Comparison of ENCODE assay signal across 13 cellular contexts in genomic region chr1:43360616-43361015, GRCh38. TPM values are rescaled to one million over a fixed set of nuclear protein-coding genes. Genes with fewer than 3 reads are reported as not detected.
DNase-seq lines count a peak whose midpoint lies in the region; ATAC-seq, FAIRE-seq and TF ChIP-seq lines count a peak whose summit lies in the region.
"Had no signal": no experiment of that assay in that cellular context is flagged by ENCODE, and none has a peak within 500 bp of the region (broad histone marks: within the 10 kb centered on the region; RNA-seq: fewer than 3 reads in every experiment).

No MANE protein-coding gene starts in this region.

- H2AFZ ChIP-seq in SK-N-SH (ENCODE audit: low read depth) (no peak overlapping the region), MM.1S (ENCODE audit: low read length) (no peak overlapping the region), osteoblast (ENCODE audit: low read length) (no peak overlapping the region)

- DNase-seq in SK-N-SH, result no peak
- DNase-seq in MM.1S, result no peak
- DNase-seq in brain microvascular endothelial cell, result no peak
- DNase-seq in osteoblast (ENCODE audit: insufficient read length, low spot score, missing footprints), result peak; percentile 58
- no peak for DNase-seq in left ventricle myocardium inferior
- DNase-seq in urothelium cell line (ENCODE audit: low spot score), result no peak
- DNase-seq: 8988T; activated CD8-positive, alpha-beta memory T cell treated with anti-CD3 and anti-CD28 coated beads, Interleukin-2, amount 50 U/mL, for 48 hours; cortex of kidney; NCI-H187 treated with DMSO at 0.1 percent for 48 hours had no signal

- no peak for TF ChIP-seq CTCF in SK-N-SH (IDR thresholded peaks at IDR 0.05)
- TF ChIP-seq CTCF in MM.1S (IDR thresholded peaks at IDR 0.05; ENCODE audit: low read length), result no peak
- no peak for TF ChIP-seq CTCF in brain microvascular endothelial cell (IDR thresholded peaks at IDR 0.05; ENCODE audit: low read depth, low read length, missing control alignments)
- no peak for TF ChIP-seq CTCF in osteoblast (IDR thresholded peaks at IDR 0.05; ENCODE audit: extremely low read depth, low read depth, low read length)
- TF ChIP-seq CTCF in left ventricle myocardium inferior (IDR thresholded peaks at IDR 0.05; ENCODE audit: borderline replicate concordance), result no peak

- POLR2A ChIA-PET in SK-N-SH (lab: Yijun Ruan, JAX), result no interaction called here

- H3K4me2 ChIP-seq in SK-N-SH, result peak overlapping the region; percentile 87
- peak overlapping the region; percentile 86 for H3K4me2 ChIP-seq in MM.1S (ENCODE audit: low read depth, low read length)
- H3K4me2 ChIP-seq in osteoblast (ENCODE audit: insufficient read depth, low read length), result peak overlapping the region; percentile 88

- no peaks in the 10 kb centered on the region for H3K27me3 ChIP-seq in SK-N-SH (ENCODE audit: insufficient read depth)
- no peaks in the 10 kb centered on the region for H3K27me3 ChIP-seq in MM.1S (replicated peaks; ENCODE audit: insufficient read depth, low read length)
- no peaks in the 10 kb centered on the region for H3K27me3 ChIP-seq in brain microvascular endothelial cell (replicated peaks)
- no peaks in the 10 kb centered on the region for H3K27me3 ChIP-seq in osteoblast (ENCODE audit: insufficient read depth, low read length)
- no peaks in the 10 kb centered on the region for H3K27me3 ChIP-seq in left ventricle myocardium inferior (ENCODE audit: low read depth)

- H3F3A ChIP-seq in SK-N-SH (replicated peaks; ENCODE audit: insufficient read depth) (peaks cover 40% of the 10 kb centered on the region), MM.1S (ENCODE audit: insufficient read depth, low read length) (peaks cover 45% of the 10 kb centered on the region)

- no peak overlapping the region for H3K9ac ChIP-seq in SK-N-SH
- peak overlapping the region; percentile 71; the same call in 1 of the 2 replicates for H3K9ac ChIP-seq in MM.1S (ENCODE audit: low read length)

- 86% methylated on average over 2 of the region's 4 CpGs for WGBS in SK-N-SH (ENCODE audit: low lambda C conversion rate)

- peaks cover 7 to 30% of the 10 kb centered on the region in 2 experiments; a peak in 1 of 4 replicates for H3K4me1 ChIP-seq in SK-N-SH (ENCODE audit: control insufficient read depth in 1 of 2, insufficient read depth in 2 of 2, low read depth in 1 of 2, low read length in 1 of 2)
- peaks cover 18% of the 10 kb centered on the region for H3K4me1 ChIP-seq in MM.1S (ENCODE audit: low read length)
- peaks cover 27% of the 10 kb centered on the region for H3K4me1 ChIP-seq in osteoblast (ENCODE audit: insufficient read depth, low read length)
- peaks cover 21% of the 10 kb centered on the region for H3K4me1 ChIP-seq in left ventricle myocardium inferior

- H3K36me3 ChIP-seq in SK-N-SH (replicated peaks in 1 of 2; ENCODE audit: control insufficient read depth in 1 of 2, insufficient read depth in 2 of 2, low read length in 1 of 2) (peaks cover 37 to 49% of the 10 kb centered on the region in 2 experiments), MM.1S (replicated peaks; ENCODE audit: insufficient read depth, low read length) (peaks cover 9% of the 10 kb centered on the region), brain microvascular endothelial cell (replicated peaks) (peaks cover 36% of the 10 kb centered on the region), osteoblast (ENCODE audit: insufficient read depth, low read length) (peaks cover 54% of the 10 kb centered on the region), left ventricle myocardium inferior (peaks cover 49% of the 10 kb centered on the region)

- H3K9me2 ChIP-seq in SK-N-SH, result no peaks in the 10 kb centered on the region
- no peaks in the 10 kb centered on the region for H3K9me2 ChIP-seq in MM.1S (replicated peaks; ENCODE audit: insufficient read depth, low read length)

- H4K20me1 ChIP-seq in SK-N-SH (ENCODE audit: insufficient read depth) (no peaks in the 10 kb centered on the region), MM.1S (ENCODE audit: insufficient read depth, low read length) (no peaks in the 10 kb centered on the region), osteoblast (ENCODE audit: insufficient read depth, low read length) (peaks cover 18% of the 10 kb centered on the region)

- H3K4me3 ChIP-seq in SK-N-SH (ENCODE audit: low read depth in 2 of 2, low read length in 1 of 2) (peak overlapping the region; percentile 78 to 79; a peak in 3 of 4 replicates), MM.1S (ENCODE audit: low read length) (peak overlapping the region; percentile 89), brain microvascular endothelial cell (ENCODE audit: low read depth, low read length) (peak overlapping the region; percentile 80), osteoblast (ENCODE audit: insufficient read depth, low read length) (peak overlapping the region; percentile 85), left ventricle myocardium inferior (no peak overlapping the region)

- no peak for TF ChIP-seq RAD21 in SK-N-SH (IDR thresholded peaks at IDR 0.05; ENCODE audit: low read length)

- peaks cover 63% of the 10 kb centered on the region for H3K79me2 ChIP-seq in SK-N-SH (ENCODE audit: insufficient read depth)
- H3K79me2 ChIP-seq in MM.1S (ENCODE audit: low read length), result peaks cover 44% of the 10 kb centered on the region
- H3K79me2 ChIP-seq in osteoblast (ENCODE audit: insufficient read depth, low read length), result peaks cover 64% of the 10 kb centered on the region

- ATAC-seq in SK-N-SH treated with all-trans-retinoic acid at 6 μM for 48 hours (no peak), GM21447 (IDR thresholded peaks at IDR 0.05; ENCODE audit: unreplicated experiment) (no peak)

- in situ Hi-C loops in brain microvascular endothelial cell (cut with HindIII; ENCODE audit: low pct_ligation_motif_present, low sequenced_read_pairs), result no loop called here

- CTCF ChIA-PET in SK-N-SH (lab: Yijun Ruan, JAX), result interaction anchor here (1.5 kb wide), 1 partner anchor 134 kb away, joined by 4 read pairs; no protein-coding TSS in a partner anchor

- H3K27ac ChIP-seq in SK-N-SH (ENCODE audit: low read depth in 2 of 2, low read length in 1 of 2) (no peak overlapping the region), MM.1S (ENCODE audit: low read length) (no peak overlapping the region), brain microvascular endothelial cell (no peak overlapping the region), osteoblast (ENCODE audit: low read depth, low read length) (no peak overlapping the region), left ventricle myocardium inferior (replicated peaks) (no peak overlapping the region)

- no peak for TF ChIP-seq EP300 in SK-N-SH (IDR thresholded peaks at IDR 0.05; ENCODE audit: borderline replicate concordance in 1 of 2, low read depth in 1 of 2, low read length in 1 of 2)

- no peaks in the 10 kb centered on the region for H3K9me3 ChIP-seq in SK-N-SH
- H3K9me3 ChIP-seq in MM.1S (replicated peaks; ENCODE audit: insufficient read depth, low read length), result no peaks in the 10 kb centered on the region
- no peaks in the 10 kb centered on the region for H3K9me3 ChIP-seq in osteoblast (ENCODE audit: low read depth, low read length)
- no peaks in the 10 kb centered on the region for H3K9me3 ChIP-seq in left ventricle myocardium inferior (replicated peaks)

- intact Hi-C loops in left ventricle myocardium inferior (cut with micrococcal nuclease), result no loop called here

- no peak for FAIRE-seq in urothelium cell line (lab: Jason Lieb, UNC)
- FAIRE-seq: GM12892 had no signal

TF ChIP-seq in SK-N-SH, 30 proteins besides CTCF, POLR2A, EP300 and RAD21 (continues in another document):
- TF ChIP-seq FOXM1 (IDR thresholded peaks at IDR 0.05; ENCODE audit: low read depth) (no peak), RCOR1 (IDR thresholded peaks at IDR 0.05; ENCODE audit: low read length) (no peak), TCF12 (IDR thresholded peaks at IDR 0.05) (no peak), TAF1 (IDR thresholded peaks at IDR 0.05; ENCODE audit: borderline replicate concordance, low read depth, low read length) (no peak)

TF ChIP-seq in SK-N-SH treated with all-trans-retinoic acid at 6 μM for 48 hours, 23 proteins besides CTCF, POLR2A, EP300 and RAD21 (continues in another document):
- no peak for TF ChIP-seq ZNF8 (CRISPR knock-in tag; IDR thresholded peaks at IDR 0.05)
- no peak for TF ChIP-seq ESRRG (CRISPR knock-in tag; IDR thresholded peaks at IDR 0.05)
- no peak for TF ChIP-seq ARNTL (CRISPR knock-in tag; IDR thresholded peaks at IDR 0.05; ENCODE audit: borderline replicate concordance, low read depth)
- no peak for TF ChIP-seq BACH2 (CRISPR knock-in tag; IDR thresholded peaks at IDR 0.05; ENCODE audit: borderline replicate concordance)
- no peak for TF ChIP-seq ZNF70 (CRISPR knock-in tag; IDR thresholded peaks at IDR 0.05)
- TF ChIP-seq RARB (CRISPR knock-in tag; IDR thresholded peaks at IDR 0.05), result no peak

RNA-seq across cellular contexts. Expression of gene CDC20, which starts 1.8 kb away (rescaled TPM):
- polyA plus RNA-seq in SK-N-SH (2012; rRNA removed), result 56.1 and 82.7 TPM in 2 replicates
- polyA plus RNA-seq in SK-N-SH (2012; cell fraction: cytosol; rRNA removed), result 36.0 and 52.4 TPM in 2 replicates
- 56.6 and 58.4 TPM in 2 replicates for polyA plus RNA-seq in SK-N-SH (2012; cell fraction: nucleus; rRNA removed)
- total RNA-seq in osteoblast (4.7 and 5.3 TPM in 2 replicates), left ventricle myocardium inferior (0.99 TPM)

RNA-seq across cellular contexts. Expression of gene ELOVL1, which starts 7.2 kb away (rescaled TPM):
- 127 and 182 TPM in 2 replicates for polyA plus RNA-seq in SK-N-SH (2012; rRNA removed)
- polyA plus RNA-seq in SK-N-SH (2012; cell fraction: cytosol; rRNA removed), result 90.5 and 113 TPM in 2 replicates
- polyA plus RNA-seq in SK-N-SH (2012; cell fraction: nucleus; rRNA removed), result 75.9 and 117 TPM in 2 replicates
- total RNA-seq in osteoblast (35.9 and 36.9 TPM in 2 replicates), left ventricle myocardium inferior (26.7 TPM)

RNA-seq across cellular contexts. Expression of gene MPL, which starts 23.0 kb away (rescaled TPM):
- polyA plus RNA-seq in SK-N-SH (2012; rRNA removed), result not detected in 2 replicates
- polyA plus RNA-seq in SK-N-SH (2012; cell fraction: cytosol; rRNA removed), result not detected in 2 replicates
- not detected in 2 replicates for polyA plus RNA-seq in SK-N-SH (2012; cell fraction: nucleus; rRNA removed)
- not detected in 2 replicates for total RNA-seq in osteoblast
- 0.82 TPM for total RNA-seq in left ventricle myocardium inferior

RNA-seq across cellular contexts. Expression of gene MED8, which starts 29.0 kb away (rescaled TPM):
- polyA plus RNA-seq in SK-N-SH (2012; rRNA removed), result 33.7 and 42.9 TPM in 2 replicates
- 36.8 and 38.5 TPM in 2 replicates for polyA plus RNA-seq in SK-N-SH (2012; cell fraction: cytosol; rRNA removed)
- polyA plus RNA-seq in SK-N-SH (2012; cell fraction: nucleus; rRNA removed), result 38.9 and 52.9 TPM in 2 replicates
- total RNA-seq in osteoblast (64.8 and 65.9 TPM in 2 replicates), left ventricle myocardium inferior (15.7 TPM)

RNA-seq across cellular contexts. Expression of gene SZT2, which starts 29.1 kb away (rescaled TPM):
- 11.1 and 12.9 TPM in 2 replicates for polyA plus RNA-seq in SK-N-SH (2012; rRNA removed)
- polyA plus RNA-seq in SK-N-SH (2012; cell fraction: cytosol; rRNA removed), result 2.8 and 4.0 TPM in 2 replicates
- 52.0 and 57.1 TPM in 2 replicates for polyA plus RNA-seq in SK-N-SH (2012; cell fraction: nucleus; rRNA removed)
- total RNA-seq in osteoblast (41.0 and 42.0 TPM in 2 replicates), left ventricle myocardium inferior (24.8 TPM)
